ENCODE assay signal across 1 cellular context in the genomic region with DNA sequence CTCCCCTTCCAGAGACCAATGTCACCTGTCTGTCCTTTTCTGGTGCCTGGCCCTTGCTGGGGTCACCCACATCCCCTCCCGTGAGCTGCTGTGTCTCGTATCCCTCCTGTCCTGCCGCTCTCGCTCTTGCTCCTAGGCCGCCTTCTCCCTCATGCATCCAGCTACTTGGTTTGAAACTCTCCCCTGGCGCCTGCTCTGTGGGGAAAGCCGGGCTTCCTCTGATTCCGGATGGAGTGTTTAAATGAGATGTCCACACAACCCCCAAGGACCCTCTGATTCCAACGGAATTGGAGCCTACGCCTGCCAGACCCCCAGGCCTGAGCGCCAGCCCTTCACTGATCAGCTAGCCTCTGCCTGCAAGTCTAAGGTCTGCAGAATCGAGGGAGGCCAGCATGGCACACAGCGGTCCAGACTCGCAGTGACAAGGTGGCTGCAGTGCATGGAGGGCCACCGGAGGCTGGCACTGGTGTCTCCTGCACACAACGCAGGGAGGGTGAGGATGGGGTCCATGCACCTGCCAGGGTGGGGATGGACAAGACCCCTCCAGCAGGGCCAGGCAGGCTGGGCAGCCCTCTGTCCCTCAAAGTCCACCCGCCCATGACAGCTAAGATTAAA.
TF ChIP-seq lines count a peak whose summit lies in the region.

No MANE protein-coding gene starts in this region.

TF ChIP-seq in H1, 55 proteins besides CTCF, POLR2A, EP300 and RAD21:
- TF ChIP-seq, protein P1, sequence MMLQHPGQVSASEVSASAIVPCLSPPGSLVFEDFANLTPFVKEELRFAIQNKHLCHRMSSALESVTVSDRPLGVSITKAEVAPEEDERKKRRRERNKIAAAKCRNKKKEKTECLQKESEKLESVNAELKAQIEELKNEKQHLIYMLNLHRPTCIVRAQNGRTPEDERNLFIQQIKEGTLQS (IDR thresholded peaks at IDR 0.05; ENCODE audit: insufficient read depth, low read depth, low read length): no peak
- no peak for TF ChIP-seq MAFK (IDR thresholded peaks at IDR 0.05; ENCODE audit: low read depth, low read length)
